8 cellular contexts compared by ENCODE assay signal in the genomic region with DNA sequence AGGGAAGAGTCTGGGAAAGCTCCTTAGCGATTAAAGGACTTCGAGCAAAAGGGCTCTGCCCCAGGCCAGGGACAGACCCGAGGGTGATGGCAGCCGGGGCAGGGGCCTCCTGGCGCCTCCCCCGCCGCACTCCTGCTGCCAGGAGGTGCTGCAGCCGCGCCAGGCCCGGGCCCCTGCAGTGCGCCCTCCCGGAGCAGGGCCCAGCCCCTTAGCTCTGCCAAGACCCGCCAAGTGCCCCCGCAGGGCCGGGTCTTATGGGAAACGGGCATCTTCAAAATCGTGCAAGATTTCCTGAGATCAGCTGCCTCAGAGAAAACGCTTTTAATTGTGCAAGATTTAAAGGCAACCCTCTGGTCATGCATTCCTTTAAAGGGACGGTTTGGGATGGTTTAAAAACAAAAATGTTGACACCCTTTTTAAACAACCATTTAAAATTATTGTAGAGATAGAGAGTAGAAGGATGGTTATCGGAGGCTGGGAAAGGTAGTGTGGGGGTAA. TPM values are rescaled to one million over a fixed set of nuclear protein-coding genes. Genes with fewer than 3 reads are reported as not detected.
DNase-seq lines count a peak whose midpoint lies in the region; ATAC-seq and TF ChIP-seq lines count a peak whose summit lies in the region.

No MANE protein-coding gene starts in this region.

- H3K4me2 ChIP-seq in neural cell (ENCODE audit: low read length): no peak overlapping the region

- no peaks in the 10 kb centered on the region for H3K27me3 ChIP-seq in SJSA1 (replicated peaks)
- H3K27me3 ChIP-seq in esophagus squamous epithelium: no peaks in the 10 kb centered on the region
- peaks cover 33% of the 10 kb centered on the region for H3K27me3 ChIP-seq in neural cell (ENCODE audit: insufficient read depth, low read depth, low read length)

- H3K4me3 ChIP-seq in SJSA1: peak overlapping the region; percentile 58
- H3K4me3 ChIP-seq in esophagus squamous epithelium: peak overlapping the region; percentile 74 to 81 (median 77)
- peak overlapping the region; percentile 65 for H3K4me3 ChIP-seq in neural cell (ENCODE audit: low read length)

- no peak for TF ChIP-seq CTCF in esophagus squamous epithelium (IDR thresholded peaks at IDR 0.05)
- no peak for TF ChIP-seq CTCF in neural cell (IDR thresholded peaks at IDR 0.05; ENCODE audit: poor library complexity, severe bottlenecking)

- no peak overlapping the region for H2AFZ ChIP-seq in neural cell (ENCODE audit: low read depth, low read length)

- H3K27ac ChIP-seq in SJSA1 (peak overlapping the region; percentile 38), esophagus squamous epithelium (peak overlapping the region; percentile 84 to 93 (median 88)), neural cell (ENCODE audit: low read length) (no peak overlapping the region)

- H3K9ac ChIP-seq in neural cell (ENCODE audit: low read length): peak overlapping the region; percentile 22

- H4K20me1 ChIP-seq in neural cell (ENCODE audit: insufficient read depth): no peaks in the 10 kb centered on the region

- TF ChIP-seq EP300 in neural cell (conservative IDR thresholded peaks at IDR 0.05; ENCODE audit: poor library complexity, severe bottlenecking): no peak

- no peaks in the 10 kb centered on the region for H3K9me2 ChIP-seq in neural cell (ENCODE audit: insufficient read depth, low read length)

- no peak for TF ChIP-seq RAD21 in neural cell (conservative IDR thresholded peaks at IDR 0.05)

- DNase-seq in activated gamma-delta T cell treated with Interleukin-2 at 50 U/mL for 16 hours (peak; percentile 12), activated gamma-delta T cell (lab: John Stamatoyannopoulos, UW) (no peak), SJSA1 (ENCODE audit: low read depth in 1 of 2, low spot score in 2 of 2) (no peak), esophagus squamous epithelium (lab: John Stamatoyannopoulos, UW) (no peak), NCI-H2081 (lab: John Stamatoyannopoulos, UW) (no peak), HK-2 (ENCODE audit: unreplicated experiment) (no peak)

- H3K36me3 ChIP-seq in SJSA1 (peaks cover 5% of the 10 kb centered on the region; the same call in 1 of the 2 replicates), esophagus squamous epithelium (peaks cover 0 to 2% (median 0%) of the 10 kb centered on the region in 3 donors), neural cell (ENCODE audit: insufficient read depth, low read length) (no peaks in the 10 kb centered on the region)

- H3K4me1 ChIP-seq in SJSA1 (replicated peaks) (peaks cover 17% of the 10 kb centered on the region), esophagus squamous epithelium (peaks cover 3 to 35% (median 15%) of the 10 kb centered on the region in 3 donors)

- no peaks in the 10 kb centered on the region for H3F3A ChIP-seq in neural cell (ENCODE audit: insufficient read depth, low read length, poor library complexity, severe bottlenecking)

- WGBS in esophagus squamous epithelium, 2 donors: 18 to 23% methylated on average over 4 to 11 of the region's 20 CpGs

- H3K9me3 ChIP-seq in SJSA1 (replicated peaks): no peaks in the 10 kb centered on the region
- no peaks in the 10 kb centered on the region for H3K9me3 ChIP-seq in esophagus squamous epithelium
- H3K9me3 ChIP-seq in neural cell (ENCODE audit: low read length): no peaks in the 10 kb centered on the region

- peak; percentile 48 for ATAC-seq in HG02885 (IDR thresholded peaks at IDR 0.05; ENCODE audit: poor library complexity, unreplicated experiment)

- H3K79me2 ChIP-seq in neural cell (replicated peaks; ENCODE audit: insufficient read depth, low read length): no peaks in the 10 kb centered on the region

- no peak for TF ChIP-seq POLR2A in esophagus squamous epithelium (IDR thresholded peaks at IDR 0.05)

- intact Hi-C loops in esophagus squamous epithelium (cut with DNase I): no loop called here

TF ChIP-seq in neural cell, 6 proteins besides CTCF, POLR2A, EP300 and RAD21:
- no peak for TF ChIP-seq TAF1 (IDR thresholded peaks at IDR 0.05; ENCODE audit: low read depth)
- TF ChIP-seq MXI1 (conservative IDR thresholded peaks at IDR 0.05; ENCODE audit: poor library complexity, severe bottlenecking): no peak
- TF ChIP-seq REST (IDR thresholded peaks at IDR 0.05; ENCODE audit: borderline replicate concordance): no peak
- TF ChIP-seq SMC3 (conservative IDR thresholded peaks at IDR 0.05; ENCODE audit: poor library complexity): no peak
- no peak for TF ChIP-seq EZH2 (IDR thresholded peaks at IDR 0.05; ENCODE audit: borderline replicate concordance, insufficient read depth, low read length, poor library complexity, severe bottlenecking)
- TF ChIP-seq POLR2AphosphoS5 (IDR thresholded peaks at IDR 0.05): no peak
TF ChIP-seq in neural cell: peak in this region for 0.

RNA-seq across cellular contexts. Expression of gene CDC14B, which starts 52.4 kb away (rescaled TPM):
- total RNA-seq in SJSA1 (2014; rRNA removed; shearing (Covaris generic)): 22.2 and 33.8 TPM in 2 replicates
- 10 to 100 TPM in 2 of 4 donors, 1 to 10 TPM in 2; 2.7 to 14.8 (median 9.1) TPM for total RNA-seq in esophagus squamous epithelium
- polyA plus RNA-seq in neural cell: 5.8 and 7.0 TPM in 2 replicates
- 34.4 and 42.4 TPM in 2 replicates for polyA minus RNA-seq in neural cell
